Comparison of ENCODE assay signal across 8 cellular contexts in genomic region chr9:112097712-112098688, GRCh38.
DNase-seq lines count a peak whose midpoint lies in the region; ATAC-seq and TF ChIP-seq lines count a peak whose summit lies in the region.

No MANE protein-coding gene starts in this region.

- 60% methylated on average over 12 of the region's 15 CpGs for WGBS in right lobe of liver (ENCODE audit: insufficient coverage, low coverage, low lambda C conversion rate, missing lambda C conversion rate)

- H3K4me1 ChIP-seq in right lobe of liver: no peaks in the 10 kb centered on the region

- H3K9me3 ChIP-seq in right lobe of liver: no peaks in the 10 kb centered on the region

- no peaks in the 10 kb centered on the region for H3K36me3 ChIP-seq in right lobe of liver

- no peak for TF ChIP-seq POLR2A in right lobe of liver (IDR thresholded peaks at IDR 0.05)

- DNase-seq in DMS53 (lab: John Stamatoyannopoulos, UW): peak; percentile 74
- peak; percentile 22 for DNase-seq in NCI-H510A (lab: John Stamatoyannopoulos, UW)
- peak; percentile 91 for DNase-seq in activated CD4-positive, alpha-beta T cell treated with anti-CD3 and anti-CD28 coated beads, Interleukin-2, amount 10 ng/mL, durations not matched to agents 24 days and 14 days
- DNase-seq in dedifferentiated amniotic fluid mesenchymal stem cell (ENCODE audit: extremely low spot score): peak; percentile 56
- DNase-seq in right lobe of liver: peak in 1 of 3 donors; percentile 53
- DNase-seq in stimulated activated CD8-positive, alpha-beta memory T cell treated with anti-CD3 and anti-CD28 coated beads, Interleukin-12 subunit alpha, Interleukin-12 subunit beta, amount 100 ng/mL, for 4 hours (ENCODE audit: low read depth): peak; percentile 18

- H3K27ac ChIP-seq in right lobe of liver: no peak overlapping the region

- H3K4me1 Mint-ChIP-seq in activated CD4-positive, alpha-beta T cell treated with anti-CD3 and anti-CD28 coated beads, Interleukin-2, amount 10 ng/mL, durations not matched to agents 24 days and 14 days: peaks cover 29% of the 10 kb centered on the region

- H3K4me3 ChIP-seq in right lobe of liver: no peak overlapping the region

- no peaks in the 10 kb centered on the region for H3K9me3 Mint-ChIP-seq in activated CD4-positive, alpha-beta T cell treated with anti-CD3 and anti-CD28 coated beads, Interleukin-2, amount 10 ng/mL, durations not matched to agents 24 days and 14 days

- peak; percentile 74 to 90 (median 87) for TF ChIP-seq CTCF in right lobe of liver (IDR thresholded peaks at IDR 0.05)

- H3K27ac Mint-ChIP-seq in activated CD4-positive, alpha-beta T cell treated with anti-CD3 and anti-CD28 coated beads, Interleukin-2, amount 10 ng/mL, durations not matched to agents 24 days and 14 days: peak overlapping the region; percentile 23

- H3K4me3 Mint-ChIP-seq in activated CD4-positive, alpha-beta T cell treated with anti-CD3 and anti-CD28 coated beads, Interleukin-2, amount 10 ng/mL, durations not matched to agents 24 days and 14 days: no peak overlapping the region

- peaks cover 4% of the 10 kb centered on the region for H3K36me3 Mint-ChIP-seq in activated CD4-positive, alpha-beta T cell treated with anti-CD3 and anti-CD28 coated beads, Interleukin-2, amount 10 ng/mL, durations not matched to agents 24 days and 14 days (ENCODE audit: low read depth)

- no peaks in the 10 kb centered on the region for H3K27me3 ChIP-seq in right lobe of liver

- intact Hi-C loops in activated CD4-positive, alpha-beta T cell treated with anti-CD3 and anti-CD28 coated beads, Interleukin-2, amount 10 ng/mL, durations not matched to agents 24 days and 14 days (cut with micrococcal nuclease): loop anchor here (1.0 to 10.0 kb wide), 4 partner anchors 235 to 617 kb away; partner anchors contain the start of genes INIP and PTBP3
- intact Hi-C loops in right lobe of liver (cut with DNase I): no loop called here

- peak; percentile 68 for ATAC-seq in HG03175 (IDR thresholded peaks at IDR 0.05; ENCODE audit: unreplicated experiment)
- ATAC-seq in right lobe of liver: peak; percentile 87 to 93 (median 89)
- no peak for ATAC-seq in HG02610 (IDR thresholded peaks at IDR 0.05; ENCODE audit: unreplicated experiment)

- no peaks in the 10 kb centered on the region for H3K27me3 Mint-ChIP-seq in activated CD4-positive, alpha-beta T cell treated with anti-CD3 and anti-CD28 coated beads, Interleukin-2, amount 10 ng/mL, durations not matched to agents 24 days and 14 days
